Comparison of ENCODE assay signal across 21 cellular contexts in genomic region chr1:10690484-10690883, GRCh38.
DNase-seq lines count a peak whose midpoint lies in the region; TF ChIP-seq lines count a peak whose summit lies in the region.
"Had no signal": no experiment of that assay in that cellular context is flagged by ENCODE, and none has a peak within 500 bp of the region (broad histone marks: within the 10 kb centered on the region; RNA-seq: fewer than 3 reads in every experiment).

No MANE protein-coding gene starts in this region.

- no peaks in the 10 kb centered on the region for H3K9me3 ChIP-seq in neuronal stem cell (replicated peaks in 1 of 2; ENCODE audit: control insufficient read depth in 2 of 2, insufficient read depth in 1 of 2, low read depth in 1 of 2, low read length in 2 of 2)
- no peaks in the 10 kb centered on the region for H3K9me3 ChIP-seq in PC-9 (ENCODE audit: insufficient read depth, low read depth)

- H3K4me3 ChIP-seq in choroid plexus epithelial cell (ENCODE audit: low read depth, low read length) = no peak overlapping the region
- H3K4me3 ChIP-seq in neuronal stem cell (ENCODE audit: low read length in 2 of 2) = no peak overlapping the region
- no peak overlapping the region for H3K4me3 ChIP-seq in PC-9
- H3K4me3 ChIP-seq: lung, skin epidermis had no signal

- no peak overlapping the region for H4K8ac ChIP-seq in neuronal stem cell (ENCODE audit: low read depth, low read length)

- POLR2A ChIA-PET in PC-9 (lab: Charles Lee; ENCODE audit: unreplicated experiment) = no interaction called here

- H2AFZ ChIP-seq in neuronal stem cell (ENCODE audit: low read length) = no peak overlapping the region
- H2AFZ ChIP-seq in PC-9 = no peak overlapping the region

- no peaks in the 10 kb centered on the region for H4K20me1 ChIP-seq in PC-9 (ENCODE audit: insufficient read depth)

- no peak overlapping the region for H2BK120ac ChIP-seq in neuronal stem cell (ENCODE audit: low read depth, low read length)

- TF ChIP-seq CTCF in 22Rv1 (IDR thresholded peaks at IDR 0.05) = peak; percentile 22; the same call in 1 of the 2 replicates
- TF ChIP-seq CTCF in GM13977 (IDR thresholded peaks at IDR 0.05; ENCODE audit: extremely low read depth, insufficient read depth, missing control alignments) = peak; percentile 21
- TF ChIP-seq CTCF in choroid plexus epithelial cell (conservative IDR thresholded peaks at IDR 0.05; ENCODE audit: low read depth, low read length) = peak; percentile 10
- TF ChIP-seq CTCF in PC-9 (conservative IDR thresholded peaks at IDR 0.05) = no peak

- H4K91ac ChIP-seq in neuronal stem cell (ENCODE audit: low read depth, low read length, poor library complexity) = no peak overlapping the region

- no peak overlapping the region for H3K9ac ChIP-seq in neuronal stem cell (ENCODE audit: low read depth, low read length, poor library complexity)

- WGBS in neuronal stem cell (ENCODE audit: extremely low coverage in 2 of 2, insufficient read length in 2 of 2, insufficient replicate concordance in 1 of 2), 2 donors = no CpG with 5 or more reads among the region's 17 CpGs

- peaks cover 0 to 12% (median 6%) of the 10 kb centered on the region in 3 experiments for H3K27me3 ChIP-seq in neuronal stem cell (ENCODE audit: control insufficient read depth in 3 of 3, insufficient read depth in 3 of 3, low read depth in 1 of 3, low read length in 3 of 3)
- no peaks in the 10 kb centered on the region for H3K27me3 ChIP-seq in PC-9 (ENCODE audit: insufficient read depth, low read depth)

- H3K4me1 ChIP-seq in neuronal stem cell (ENCODE audit: control insufficient read depth in 2 of 2, insufficient read depth in 1 of 2, low read depth in 1 of 2, low read length in 2 of 2) (peaks cover 11 to 19% of the 10 kb centered on the region in 2 donors), PC-9 (replicated peaks; ENCODE audit: insufficient read depth) (peaks cover 38% of the 10 kb centered on the region)

- H3K36me3 ChIP-seq in neuronal stem cell (replicated peaks in 1 of 2; ENCODE audit: control insufficient read depth in 2 of 2, insufficient read depth in 2 of 2, low read length in 2 of 2) = no peaks in the 10 kb centered on the region
- H3K36me3 ChIP-seq in PC-9 (ENCODE audit: low read depth) = no peaks in the 10 kb centered on the region

- peak overlapping the region; percentile 73 for H2BK15ac ChIP-seq in neuronal stem cell (ENCODE audit: low read length)

- CTCF ChIA-PET in PC-9 (lab: Charles Lee) = no interaction called here

- H3K9me2 ChIP-seq in PC-9 (ENCODE audit: insufficient read depth) = no peaks in the 10 kb centered on the region

- no peak overlapping the region for H3K14ac ChIP-seq in neuronal stem cell (ENCODE audit: low read length)

- DNase-seq in GM13977 (ENCODE audit: low spot score) = no peak
- no peak for DNase-seq in choroid plexus epithelial cell (ENCODE audit: low read depth)
- no peak for DNase-seq in neuronal stem cell (ENCODE audit: low spot score)
- no peak for DNase-seq in NCI-H1092 (lab: John Stamatoyannopoulos, UW)
- DNase-seq in NCI-H2107 treated with DMSO at 0.1 percent for 48 hours (lab: John Stamatoyannopoulos, UW; ENCODE audit: unreplicated experiment) = no peak
- no peak for DNase-seq in PC-9
- no peak for DNase-seq in ureter (ENCODE audit: low spot score)
- DNase-seq: activated CD4-positive, alpha-beta memory T cell treated with anti-CD3 and anti-CD28 coated beads for 36 hours; activated naive CD4-positive, alpha-beta T cell treated with anti-CD3 and anti-CD28 coated beads for 36 hours; aorta; CD4-positive, alpha-beta memory T cell; DMS79 treated with DMSO at 0.1 percent for 48 hours; effector CD8-positive, alpha-beta T cell; head of caudate nucleus; immature natural killer cell; NCI-H1436 treated with DMSO at 0.1 percent for 48 hours; NCI-H748 treated with DMSO at 0.1 percent for 48 hours; SIG-M5 had no signal

- H3K4ac ChIP-seq in neuronal stem cell (ENCODE audit: low read length) = no peak overlapping the region

- intact Hi-C loops in PC-9 (cut with micrococcal nuclease; ENCODE audit: unreplicated experiment) = loop anchor here (5.0 kb wide), 2 partner anchors 158 to 178 kb away; no protein-coding TSS in a partner anchor

- H3K79me1 ChIP-seq in neuronal stem cell (ENCODE audit: low read depth, low read length) = peaks cover 2% of the 10 kb centered on the region

- H3K4me2 ChIP-seq in neuronal stem cell (ENCODE audit: insufficient read depth, low read length, poor library complexity, severe bottlenecking) (no peak overlapping the region), PC-9 (no peak overlapping the region)

- H3F3A ChIP-seq in PC-9 (ENCODE audit: insufficient read depth, low read depth) = peaks cover 5% of the 10 kb centered on the region; the same call in 1 of the 2 replicates

- no peak overlapping the region for H2BK5ac ChIP-seq in neuronal stem cell (ENCODE audit: low read length)

- no TSS peak for BruUV-seq in PC-9 (replicated peaks; lab: Mats Ljungman, UMichigan)

- H3K27ac ChIP-seq in 22Rv1 = no peak overlapping the region
- H3K27ac ChIP-seq in neuronal stem cell (replicated peaks; ENCODE audit: low read length) = no peak overlapping the region
- H3K27ac ChIP-seq in PC-9 = no peak overlapping the region

- H3K18ac ChIP-seq in neuronal stem cell (ENCODE audit: low read length) = no peak overlapping the region

- H2BK12ac ChIP-seq in neuronal stem cell (ENCODE audit: low read length) = no peak overlapping the region

- no peak overlapping the region for H3K23ac ChIP-seq in neuronal stem cell (ENCODE audit: low read depth, low read length, poor library complexity)

- in situ Hi-C loops in GM13977 (cut with MboI; ENCODE audit: low pct_unique_long_range_greater_than_20kb, low sequenced_read_pairs, unreplicated experiment) = no loop called here

- H3K79me2 ChIP-seq in PC-9 (ENCODE audit: low read depth) = no peaks in the 10 kb centered on the region

- H2AK5ac ChIP-seq in neuronal stem cell (ENCODE audit: low read depth, low read length) = peak overlapping the region; percentile 70
